ENCODE assay signal across 22 cellular contexts in genomic region chr16:59591480-59591879, GRCh38.
DNase-seq lines count a peak whose midpoint lies in the region; ATAC-seq and TF ChIP-seq lines count a peak whose summit lies in the region.
"Had no signal": no experiment of that assay in that cellular context is flagged by ENCODE, and none has a peak within 500 bp of the region (broad histone marks: within the 10 kb centered on the region; RNA-seq: fewer than 3 reads in every experiment).

No MANE protein-coding gene starts in this region.

- H3K79me2 ChIP-seq in ACC112 (ENCODE audit: control insufficient read depth, insufficient read depth, low read length, unreplicated experiment), result no peaks in the 10 kb centered on the region

- H3K4me3 Mint-ChIP-seq in activated T-helper 1 cell treated with anti-CD3 and anti-CD28 coated beads, Interleukin-12 subunit alpha, Interleukin-12 subunit beta, Interleukin-2, Interleukin-4 antibody, amounts not matched to agents 30 ng/mL and 10 ng/mL and 1 ng/mL, durations not matched to agents 14 hours and 24 hours and 36 hours, result no peak overlapping the region
- H3K4me3 Mint-ChIP-seq: activated CD4-positive, alpha-beta memory T cell treated with anti-CD3 and anti-CD28 coated beads, Interleukin-2, amount 10 ng/mL, durations not matched to agents 7 days and 5 days; CD8-positive, alpha-beta memory T cell; stimulated activated memory B cell treated with anti-CD40 and anti-IgM and Interleukin-4, amounts not matched to agents 10 μg/mL and 1 μg/mL and 100 μg/mL, for 72 hours had no signal

- peak overlapping the region; percentile 48 for H2AFZ ChIP-seq in ACC112 (ENCODE audit: low read length, unreplicated experiment)

- H3K27me3 ChIP-seq in ACC112 (ENCODE audit: insufficient read depth, low read length), result no peaks in the 10 kb centered on the region

- no peaks in the 10 kb centered on the region for H3K9me3 Mint-ChIP-seq in activated T-helper 1 cell treated with anti-CD3 and anti-CD28 coated beads, Interleukin-12 subunit alpha, Interleukin-12 subunit beta, Interleukin-2, Interleukin-4 antibody, amounts not matched to agents 30 ng/mL and 10 ng/mL and 1 ng/mL, durations not matched to agents 14 hours and 24 hours and 36 hours
- H3K9me3 Mint-ChIP-seq: stimulated activated memory B cell treated with anti-CD40 and anti-IgM and Interleukin-4, amounts not matched to agents 10 μg/mL and 1 μg/mL and 100 μg/mL, for 72 hours had no signal

- no peaks in the 10 kb centered on the region for H3K4me1 Mint-ChIP-seq in activated T-helper 1 cell treated with anti-CD3 and anti-CD28 coated beads, Interleukin-12 subunit alpha, Interleukin-12 subunit beta, Interleukin-2, Interleukin-4 antibody, amounts not matched to agents 30 ng/mL and 10 ng/mL and 1 ng/mL, durations not matched to agents 14 hours and 24 hours and 36 hours (ENCODE audit: low read depth)
- H3K4me1 Mint-ChIP-seq: activated CD4-positive, alpha-beta memory T cell treated with anti-CD3 and anti-CD28 coated beads, Interleukin-2, amount 10 ng/mL, durations not matched to agents 7 days and 5 days; CD8-positive, alpha-beta memory T cell; stimulated activated memory B cell treated with anti-CD40 and anti-IgM and Interleukin-4, amounts not matched to agents 10 μg/mL and 1 μg/mL and 100 μg/mL, for 72 hours had no signal

- peaks cover 32% of the 10 kb centered on the region for H3K4me1 ChIP-seq in ACC112 (ENCODE audit: control insufficient read depth, insufficient read depth, low read length, unreplicated experiment)
- H3K4me1 ChIP-seq: lower lobe of right lung had no signal

- no peak overlapping the region for H3K27ac Mint-ChIP-seq in activated T-helper 1 cell treated with anti-CD3 and anti-CD28 coated beads, Interleukin-12 subunit alpha, Interleukin-12 subunit beta, Interleukin-2, Interleukin-4 antibody, amounts not matched to agents 30 ng/mL and 10 ng/mL and 1 ng/mL, durations not matched to agents 14 hours and 24 hours and 36 hours
- H3K27ac Mint-ChIP-seq: activated CD4-positive, alpha-beta memory T cell treated with anti-CD3 and anti-CD28 coated beads, Interleukin-2, amount 10 ng/mL, durations not matched to agents 7 days and 5 days; CD8-positive, alpha-beta memory T cell; stimulated activated memory B cell treated with anti-CD40 and anti-IgM and Interleukin-4, amounts not matched to agents 10 μg/mL and 1 μg/mL and 100 μg/mL, for 72 hours had no signal

- no peak overlapping the region for H3K4me3 ChIP-seq in ACC112 (ENCODE audit: low read depth, low read length)
- H3K4me3 ChIP-seq in foreskin fibroblast (ENCODE audit: low read depth in 1 of 2, low read length in 2 of 2), result no peak overlapping the region
- H3K4me3 ChIP-seq: GM12878, lower lobe of right lung had no signal

- no peak for ATAC-seq in GM21529 (IDR thresholded peaks at IDR 0.05; ENCODE audit: unreplicated experiment)
- ATAC-seq: GM12878; lower lobe of right lung; SK-N-SH treated with all-trans-retinoic acid at 6 μM for 48 hours; stimulated activated memory B cell treated with anti-CD40 and anti-IgM and Interleukin-4, amounts not matched to agents 10 μg/mL and 1 μg/mL and 100 μg/mL, for 72 hours had no signal

- DNase-seq in EL, result peak; percentile 53
- peak; percentile 24 for DNase-seq in SK-MEL-5 (ENCODE audit: low read depth, low spot score)
- peak; percentile 57 to 73 for DNase-seq in foreskin fibroblast
- no peak for DNase-seq in activated T-helper 1 cell treated with anti-CD3 and anti-CD28 coated beads, Interleukin-12 subunit alpha, Interleukin-12 subunit beta, Interleukin-2, Interleukin-4 antibody, amounts not matched to agents 30 ng/mL and 10 ng/mL and 1 ng/mL, durations not matched to agents 14 hours and 24 hours and 36 hours (ENCODE audit: low spot score)
- no peak for DNase-seq in activated CD4-positive, CD25-positive, alpha-beta regulatory T cell treated with anti-CD3 and anti-CD28 coated beads, Interleukin-2, amount 50 U/mL, for 72 hours
- DNase-seq in NCI-H524 (lab: John Stamatoyannopoulos, UW), result no peak
- DNase-seq: activated CD4-positive, alpha-beta memory T cell treated with anti-CD3 and anti-CD28 coated beads, Interleukin-2, amount 10 ng/mL, durations not matched to agents 7 days and 5 days; activated CD4-positive, CD25-positive, alpha-beta regulatory T cell; activated T-cell treated with anti-CD3 and anti-CD28 coated beads for 4 hours; amniotic stem cell; CD8-positive, alpha-beta memory T cell; DMS53; erythroblast; kidney; lower lobe of right lung; NCI-H1417; small intestine had no signal

- H3K36me3 Mint-ChIP-seq in activated T-helper 1 cell treated with anti-CD3 and anti-CD28 coated beads, Interleukin-12 subunit alpha, Interleukin-12 subunit beta, Interleukin-2, Interleukin-4 antibody, amounts not matched to agents 30 ng/mL and 10 ng/mL and 1 ng/mL, durations not matched to agents 14 hours and 24 hours and 36 hours (ENCODE audit: low read depth), result no peaks in the 10 kb centered on the region
- H3K36me3 Mint-ChIP-seq: CD8-positive, alpha-beta memory T cell; stimulated activated memory B cell treated with anti-CD40 and anti-IgM and Interleukin-4, amounts not matched to agents 10 μg/mL and 1 μg/mL and 100 μg/mL, for 72 hours had no signal

- no peaks in the 10 kb centered on the region for H3K27me3 Mint-ChIP-seq in activated T-helper 1 cell treated with anti-CD3 and anti-CD28 coated beads, Interleukin-12 subunit alpha, Interleukin-12 subunit beta, Interleukin-2, Interleukin-4 antibody, amounts not matched to agents 30 ng/mL and 10 ng/mL and 1 ng/mL, durations not matched to agents 14 hours and 24 hours and 36 hours (ENCODE audit: insufficient read depth)
- H3K27me3 Mint-ChIP-seq: activated CD4-positive, alpha-beta memory T cell treated with anti-CD3 and anti-CD28 coated beads, Interleukin-2, amount 10 ng/mL, durations not matched to agents 7 days and 5 days; CD8-positive, alpha-beta memory T cell; stimulated activated memory B cell treated with anti-CD40 and anti-IgM and Interleukin-4, amounts not matched to agents 10 μg/mL and 1 μg/mL and 100 μg/mL, for 72 hours had no signal

- TF ChIP-seq CTCF in foreskin fibroblast (IDR thresholded peaks at IDR 0.05; ENCODE audit: low read depth, low read length), result no peak

- in situ Hi-C loops in SK-MEL-5 (cut with HindIII; ENCODE audit: low pct_unique_long_range_greater_than_20kb, low sequenced_read_pairs), result no loop called here

- H3K27ac ChIP-seq in ACC112 (ENCODE audit: low read depth, low read length), result no peak overlapping the region
- H3K27ac ChIP-seq: lower lobe of right lung had no signal

- intact Hi-C loops in activated T-helper 1 cell treated with anti-CD3 and anti-CD28 coated beads, Interleukin-12 subunit alpha, Interleukin-12 subunit beta, Interleukin-2, Interleukin-4 antibody, amounts not matched to agents 30 ng/mL and 10 ng/mL and 1 ng/mL, durations not matched to agents 14 hours and 24 hours and 36 hours (cut with micrococcal nuclease), result no loop called here

- H3K36me3 ChIP-seq in ACC112 (ENCODE audit: insufficient read depth, low read length), result no peaks in the 10 kb centered on the region
- H3K36me3 ChIP-seq: lower lobe of right lung had no signal

Comparison
In these comparisons a context has a peak if more than half of its experiments do, and no peak if none do; other contexts are left out.
1. DNase-seq: peak in EL (single experiment), SK-MEL-5 (single experiment) and foreskin fibroblast (2 of 2); none in activated T-helper 1 cell treated with anti-CD3 and anti-CD28 coated beads, Interleukin-12 subunit alpha, Interleukin-12 subunit beta, Interleukin-2, Interleukin-4 antibody, amounts not matched to agents 30 ng/mL and 10 ng/mL and 1 ng/mL, durations not matched to agents 14 hours and 24 hours and 36 hours (single experiment), activated CD4-positive, CD25-positive, alpha-beta regulatory T cell treated with anti-CD3 and anti-CD28 coated beads, Interleukin-2, amount 50 U/mL, for 72 hours (single experiment) and NCI-H524 (0 of 2).